In genomic region chr20:34263468-34263867, GRCh38 we compare ENCODE assay signal across 17 cellular contexts. TPM values are rescaled to one million over a fixed set of nuclear protein-coding genes. Genes with fewer than 3 reads are reported as not detected.
DNase-seq lines count a peak whose midpoint lies in the region; TF ChIP-seq lines count a peak whose summit lies in the region.
"Not testable (repeated sequence)": the region's sequence is repeated elsewhere in the genome, so short reads cannot be mapped to it uniquely, and the experiment has no call there.
"Had no signal": no experiment of that assay in that cellular context is flagged by ENCODE, and none has a peak within 500 bp of the region (broad histone marks: within the 10 kb centered on the region; RNA-seq: fewer than 3 reads in every experiment).

No MANE protein-coding gene starts in this region.

- TF ChIP-seq RAD21 in liver (IDR thresholded peaks at IDR 0.05): not testable (repeated sequence)

- H3K4me2 ChIP-seq in BLaER1 treated with 17β-estradiol and CSF1 and Interleukin-3, amounts not matched to agents 10 nM and 100 nM: peak overlapping the region in 5 of 11 experiments; percentile 29 to 76 (median 61); a peak in 6 of 22 replicates

- H3K4me3 Mint-ChIP-seq in CD14-positive monocyte: not testable (repeated sequence)

- H3K27ac Mint-ChIP-seq in CD14-positive monocyte: peak overlapping the region; percentile 96 to 100 (median 98)

- not testable (repeated sequence) for H3K4me3 ChIP-seq in BLaER1 treated with 17β-estradiol and CSF1 and Interleukin-3, amounts not matched to agents 10 nM and 100 nM; liver (ENCODE audit: low read depth in 1 of 3, low read length in 3 of 3); mucosa of stomach (ENCODE audit: low read length); spleen
- H3K4me3 ChIP-seq in left ventricle myocardium inferior: peak overlapping the region; percentile 40

- peak overlapping the region in 1 of 11 experiments; percentile 77; a peak in 2 of 22 replicates for H3K9ac ChIP-seq in BLaER1 treated with 17β-estradiol and CSF1 and Interleukin-3, amounts not matched to agents 10 nM and 100 nM
- not testable (repeated sequence) for H3K9ac ChIP-seq in liver (ENCODE audit: low read depth in 1 of 2, low read length in 2 of 2)
- H3K9ac ChIP-seq in mucosa of stomach (ENCODE audit: low read length): peak overlapping the region; percentile 10

- not testable (repeated sequence) for H3K9me3 ChIP-seq in BLaER1 treated with 17β-estradiol and CSF1 and Interleukin-3, amounts not matched to agents 10 nM and 100 nM (replicated peaks in 1 of 11); left ventricle myocardium inferior (replicated peaks); liver (ENCODE audit: control insufficient read depth in 4 of 4, low read length in 3 of 4); mucosa of stomach (ENCODE audit: control insufficient read depth, low read length); spleen

- peaks cover 5 to 21% (median 10%) of the 10 kb centered on the region in 10 experiments; a peak in 15 of 20 replicates for H3K4me1 ChIP-seq in BLaER1 treated with 17β-estradiol and CSF1 and Interleukin-3, amounts not matched to agents 10 nM and 100 nM
- H3K4me1 ChIP-seq in left ventricle myocardium inferior (peaks cover 20% of the 10 kb centered on the region), spleen (peaks cover 0 to 20% (median 8%) of the 10 kb centered on the region in 6 donors)
- not testable (repeated sequence) for H3K4me1 ChIP-seq in liver (ENCODE audit: control insufficient read depth in 4 of 4, insufficient read depth in 4 of 4, low read length in 3 of 4); mucosa of stomach (ENCODE audit: control insufficient read depth, insufficient read depth, low read length)

- TF ChIP-seq POLR2A in spleen (IDR thresholded peaks at IDR 0.05): not testable (repeated sequence)

- H3K4me1 Mint-ChIP-seq in CD14-positive monocyte: peaks cover 16% of the 10 kb centered on the region

- not testable (repeated sequence) for H4K20me1 ChIP-seq in BLaER1 treated with 17β-estradiol and CSF1 and Interleukin-3, amounts not matched to agents 10 nM and 100 nM

- H3K9me3 Mint-ChIP-seq in CD14-positive monocyte: not testable (repeated sequence)

- intact Hi-C loops in CD14-positive monocyte (cut with micrococcal nuclease); left ventricle myocardium inferior (cut with micrococcal nuclease); spleen (cut with DNase I; ENCODE audit: low total_unique reads): not testable (repeated sequence)

- peak overlapping the region in 6 of 11 experiments; percentile 70 to 89 (median 76); a peak in 11 of 22 replicates for H3K27ac ChIP-seq in BLaER1 treated with 17β-estradiol and CSF1 and Interleukin-3, amounts not matched to agents 10 nM and 100 nM
- H3K27ac ChIP-seq in VCaP (peak overlapping the region; percentile 20; the same call in 1 of the 2 replicates), left ventricle myocardium inferior (replicated peaks) (peak overlapping the region; percentile 83), liver (ENCODE audit: low read depth in 1 of 2, low read length in 2 of 2) (peak overlapping the region; percentile 74 to 75), spleen (peak overlapping the region in 5 of 8 donors; percentile 41 to 75 (median 60))

- not testable (repeated sequence) for H3K36me3 Mint-ChIP-seq in CD14-positive monocyte

- not testable (repeated sequence) for H3K27me3 Mint-ChIP-seq in CD14-positive monocyte (ENCODE audit: low read depth in 3 of 3)

- 97% methylated on average over 8 of the region's 8 CpGs for WGBS in liver
- 95 to 98% (median 97%) methylated on average over 8 of the region's 8 CpGs for WGBS in spleen, 5 donors

- not testable (repeated sequence) for H3K27me3 ChIP-seq in BLaER1 treated with 17β-estradiol and CSF1 and Interleukin-3, amounts not matched to agents 10 nM and 100 nM; left ventricle myocardium inferior (ENCODE audit: low read depth); liver (ENCODE audit: control insufficient read depth in 4 of 4, insufficient read depth in 4 of 4, low read length in 3 of 4); mucosa of stomach (ENCODE audit: control insufficient read depth, insufficient read depth, low read length); spleen (replicated peaks in 1 of 7)

- not testable (repeated sequence) for H3K36me3 ChIP-seq in BLaER1 treated with 17β-estradiol and CSF1 and Interleukin-3, amounts not matched to agents 10 nM and 100 nM; left ventricle myocardium inferior; liver (ENCODE audit: control insufficient read depth in 4 of 4, insufficient read depth in 3 of 4, low read depth in 1 of 4, low read length in 3 of 4); mucosa of stomach (ENCODE audit: control insufficient read depth, insufficient read depth, low read length); spleen

- not testable (repeated sequence) for TF ChIP-seq CTCF in CD14-positive monocyte (IDR thresholded peaks at IDR 0.05); VCaP (conservative IDR thresholded peaks at IDR 0.05); left ventricle myocardium inferior (IDR thresholded peaks at IDR 0.05; ENCODE audit: borderline replicate concordance); liver (IDR thresholded peaks at IDR 0.05; ENCODE audit: low read depth, low read length, missing input control); spleen (IDR thresholded peaks at IDR 0.05 in 8 of 11, conservative IDR thresholded peaks at IDR 0.05 in 3 of 11)

- not testable (repeated sequence) for DNase-seq in CD14-positive monocyte (ENCODE audit: low spot score); left ventricle myocardium inferior; spleen

RNA-seq across cellular contexts. Expression of gene ASIP, which starts 22.2 kb away (rescaled TPM):
- polyA plus RNA-seq in CD14-positive monocyte: under 1 TPM in 1 of 2 donors, not detected in 1; 0.40 TPM
- 32.6 TPM for total RNA-seq in left ventricle myocardium inferior
- total RNA-seq in liver: not detected
- under 1 TPM; 0.39 to 0.62 TPM for polyA plus RNA-seq in liver
- not detected for total RNA-seq in spleen
- 1 to 10 TPM in 2 of 3 donors, under 1 TPM in 1; 0.63 to 2.7 (median 1.7) TPM for polyA plus RNA-seq in spleen
- total RNA-seq: A172; B cell; CD4-positive, alpha-beta memory T cell; CD4-positive, CD25-positive, alpha-beta regulatory T cell; CD8-positive, alpha-beta memory T cell; Daoy; G401; GM12878 had no signal
- polyA plus RNA-seq: A549; BJ; CD4-positive, alpha-beta memory T cell; CD4-positive, CD25-positive, alpha-beta regulatory T cell; CD8-positive, alpha-beta memory T cell had no signal

RNA-seq across cellular contexts. Expression of gene AHCY, which starts 39.7 kb away (rescaled TPM):
- 10 to 100 TPM; 35.7 to 42.7 TPM for polyA plus RNA-seq in CD14-positive monocyte
- total RNA-seq in left ventricle myocardium inferior: 66.2 TPM
- total RNA-seq in liver: 100 to 1,000 TPM; 105 to 122 TPM
- 100 to 1,000 TPM in 1 of 2 donors, 10 to 100 TPM in 1; 56.0 to 138 TPM for polyA plus RNA-seq in liver
- 10 to 100 TPM; 35.0 to 56.0 (median 46.3) TPM for total RNA-seq in spleen
- 10 to 100 TPM; 45.9 to 67.1 (median 55.2) TPM for polyA plus RNA-seq in spleen

Comparison
In these comparisons a context has a peak if more than half of its experiments do, and no peak if none do; other contexts are left out.
1. H3K27ac ChIP-seq: peak in every context shown above with its lines; median percentile 83 in left ventricle myocardium inferior; 76 in BLaER1 treated with 17β-estradiol and CSF1 and Interleukin-3, amounts not matched to agents 10 nM and 100 nM; 74 in liver; 60 in spleen; 20 in VCaP.
2. RNA of gene ASIP, which starts 22.2 kb away (total RNA-seq): 32.6 TPM in left ventricle myocardium inferior (single experiment); not detected in liver and not detected in spleen; every median in the first group is over 10 times any median in the second.